1 cellular context compared by ENCODE assay signal in genomic region chr15:74958320-74958907, GRCh38.
A peak's percentile ranks its signal among the peaks of the same experiment; 100 is the strongest.
TF ChIP-seq lines count a peak whose summit lies in the region.

No MANE protein-coding gene starts in this region.

TF ChIP-seq in HepG2, 621 proteins besides CTCF, POLR2A, EP300 and RAD21 (continues in another document):
- no peak; the same call in 1 of the 2 replicates for TF ChIP-seq GATAD2A (CRISPR knock-in tag; IDR thresholded peaks at IDR 0.05)
- no peak for TF ChIP-seq CAMTA2 (CRISPR knock-in tag; IDR thresholded peaks at IDR 0.05; ENCODE audit: borderline replicate concordance)
- TF ChIP-seq HOXA3 (CRISPR knock-in tag; IDR thresholded peaks at IDR 0.05) = peak; percentile 49; the same call in 1 of the 2 replicates
- no peak for TF ChIP-seq ZBTB34 (CRISPR knock-in tag; IDR thresholded peaks at IDR 0.05)
- no peak for TF ChIP-seq ZNF761 (CRISPR knock-in tag; conservative IDR thresholded peaks at IDR 0.05)
- TF ChIP-seq ZFP90 (CRISPR knock-in tag; IDR thresholded peaks at IDR 0.05; ENCODE audit: borderline replicate concordance) = no peak
- no peak for TF ChIP-seq ZMYM4 (CRISPR knock-in tag; IDR thresholded peaks at IDR 0.05)
- no peak for TF ChIP-seq CEBPZ (IDR thresholded peaks at IDR 0.05; ENCODE audit: low read length)
- no peak for TF ChIP-seq MIER3 (CRISPR knock-in tag; IDR thresholded peaks at IDR 0.05; ENCODE audit: borderline replicate concordance)
- no peak for TF ChIP-seq SUZ12 (IDR thresholded peaks at IDR 0.05; ENCODE audit: low read depth, low read length)
- 0 out of 2 replicates have a peak, but pooled peaks have one; percentile 42 for TF ChIP-seq KMT2B (CRISPR knock-in tag; IDR thresholded peaks at IDR 0.05)
- TF ChIP-seq HIVEP1 (CRISPR knock-in tag; IDR thresholded peaks at IDR 0.05) = peak; percentile 62; the same call in 1 of the 2 replicates
- no peak for TF ChIP-seq TCF7 (IDR thresholded peaks at IDR 0.05; ENCODE audit: low read depth)
- TF ChIP-seq ZNF775 (CRISPR knock-in tag; IDR thresholded peaks at IDR 0.05; ENCODE audit: borderline replicate concordance) = no peak
- no peak for TF ChIP-seq YEATS2 (CRISPR knock-in tag; IDR thresholded peaks at IDR 0.05; ENCODE audit: borderline replicate concordance)
- TF ChIP-seq DPF2 (CRISPR knock-in tag; IDR thresholded peaks at IDR 0.05; ENCODE audit: borderline replicate concordance, low read depth) = no peak
- TF ChIP-seq ZNF543 (CRISPR knock-in tag; IDR thresholded peaks at IDR 0.05) = no peak
- TF ChIP-seq KAT2B (IDR thresholded peaks at IDR 0.05; ENCODE audit: borderline replicate concordance, low read depth, low read length) = no peak
- peak; percentile 57; the same call in 1 of the 2 replicates for TF ChIP-seq SAP130 (CRISPR knock-in tag; IDR thresholded peaks at IDR 0.05; ENCODE audit: low read depth)
- TF ChIP-seq TRAFD1 (CRISPR knock-in tag; IDR thresholded peaks at IDR 0.05; ENCODE audit: borderline replicate concordance) = no peak
- no peak for TF ChIP-seq PITX1 (CRISPR knock-in tag; IDR thresholded peaks at IDR 0.05)
- TF ChIP-seq ZKSCAN5 (CRISPR knock-in tag; IDR thresholded peaks at IDR 0.05) = no peak
- TF ChIP-seq THYN1 (CRISPR knock-in tag; IDR thresholded peaks at IDR 0.05; ENCODE audit: borderline replicate concordance, low read depth) = no peak
- TF ChIP-seq ZNF605 (CRISPR knock-in tag; IDR thresholded peaks at IDR 0.05) = no peak
- no peak for TF ChIP-seq ZNF841 (CRISPR knock-in tag; IDR thresholded peaks at IDR 0.05; ENCODE audit: borderline replicate concordance)
- no peak for TF ChIP-seq GLI4 (CRISPR knock-in tag; IDR thresholded peaks at IDR 0.05; ENCODE audit: borderline replicate concordance)
- TF ChIP-seq PRPF4 (IDR thresholded peaks at IDR 0.05; ENCODE audit: low read depth, low read length, poor library complexity, severe bottlenecking) = no peak
- no peak for TF ChIP-seq TGIF2 (CRISPR knock-in tag; IDR thresholded peaks at IDR 0.05)
- TF ChIP-seq TCF7L2 (IDR thresholded peaks at IDR 0.05; ENCODE audit: low read depth, low read length) = no peak
- TF ChIP-seq ZNF687 (CRISPR knock-in tag; IDR thresholded peaks at IDR 0.05) = peak; percentile 69
- TF ChIP-seq PHF5A (CRISPR knock-in tag; IDR thresholded peaks at IDR 0.05; ENCODE audit: low read depth, unreplicated experiment) = no peak
- no peak for TF ChIP-seq U2AF2 (IDR thresholded peaks at IDR 0.05; ENCODE audit: low read depth, low read length)
- no peak for TF ChIP-seq ZNF572 (CRISPR knock-in tag; IDR thresholded peaks at IDR 0.05)
- peak; percentile 68; the same call in 1 of the 2 replicates for TF ChIP-seq HNF1B (CRISPR knock-in tag; IDR thresholded peaks at IDR 0.05)
- TF ChIP-seq MYNN (CRISPR knock-in tag; IDR thresholded peaks at IDR 0.05; ENCODE audit: low read depth) = no peak
- peak; percentile 59 for TF ChIP-seq PATZ1 (CRISPR knock-in tag; IDR thresholded peaks at IDR 0.05)
- 0 out of 2 replicates have a peak, but pooled peaks have one; percentile 18 for TF ChIP-seq MYC (CRISPR knock-in tag; IDR thresholded peaks at IDR 0.05; ENCODE audit: borderline replicate concordance)
- no peak for TF ChIP-seq FOXO1 (CRISPR knock-in tag; IDR thresholded peaks at IDR 0.05)
- TF ChIP-seq SOX6 (IDR thresholded peaks at IDR 0.05) = no peak
- no peak for TF ChIP-seq SOX6 (CRISPR knock-in tag; IDR thresholded peaks at IDR 0.05)
- TF ChIP-seq MTA1 (CRISPR knock-in tag; IDR thresholded peaks at IDR 0.05; ENCODE audit: borderline replicate concordance) = 0 out of 2 replicates have a peak, but pooled peaks have one; percentile 39
- TF ChIP-seq ZNF142 (CRISPR knock-in tag; IDR thresholded peaks at IDR 0.05) = no peak
- TF ChIP-seq TBX2 (CRISPR knock-in tag; IDR thresholded peaks at IDR 0.05; ENCODE audit: borderline replicate concordance) = peak; percentile 49; the same call in 1 of the 2 replicates
